10 cellular contexts compared by ENCODE assay signal in genomic region chr10:79267449-79267848, GRCh38.
A peak's percentile ranks its signal among the peaks of the same experiment; 100 is the strongest.
DNase-seq lines count a peak whose midpoint lies in the region; TF ChIP-seq lines count a peak whose summit lies in the region.
"Had no signal": no experiment of that assay in that cellular context is flagged by ENCODE, and none has a peak within 500 bp of the region (broad histone marks: within the 10 kb centered on the region; RNA-seq: fewer than 3 reads in every experiment).

No MANE protein-coding gene starts in this region.

- no peaks in the 10 kb centered on the region for H3F3A ChIP-seq in neural progenitor cell (ENCODE audit: low read depth)

- POLR2A ChIA-PET in CD8-positive, alpha-beta memory T cell (lab: Charles Lee) = no interaction called here

- no peaks in the 10 kb centered on the region for H3K27me3 Mint-ChIP-seq in CD8-positive, alpha-beta memory T cell
- H3K27me3 Mint-ChIP-seq in neural progenitor cell (ENCODE audit: insufficient read depth, low read depth) = peaks cover 7% of the 10 kb centered on the region

- H3K4me3 ChIP-seq in CD8-positive, alpha-beta memory T cell (ENCODE audit: low read length) = no peak overlapping the region
- H3K4me3 ChIP-seq in Karpas-422 (ENCODE audit: low read length) = peak overlapping the region; percentile 47; the same call in 1 of the 2 replicates
- H3K4me3 ChIP-seq in rectal smooth muscle tissue (ENCODE audit: low read length) = no peak overlapping the region
- H3K4me3 ChIP-seq in neural progenitor cell = no peak overlapping the region

- no peaks in the 10 kb centered on the region for H3K36me3 ChIP-seq in CD8-positive, alpha-beta memory T cell (ENCODE audit: insufficient read depth, low read length)
- H3K36me3 ChIP-seq in Karpas-422 (ENCODE audit: insufficient read depth, low read length) = no peaks in the 10 kb centered on the region
- H3K36me3 ChIP-seq in rectal smooth muscle tissue (ENCODE audit: control insufficient read depth, insufficient read depth, low read length) = no peaks in the 10 kb centered on the region
- H3K36me3 ChIP-seq in neural progenitor cell = no peaks in the 10 kb centered on the region

- peaks cover 38 to 68% (median 44%) of the 10 kb centered on the region in 3 donors for H3K4me1 Mint-ChIP-seq in CD8-positive, alpha-beta memory T cell
- H3K4me1 Mint-ChIP-seq in neural progenitor cell = peaks cover 63% of the 10 kb centered on the region

- peak overlapping the region; percentile 63 for H3K4me2 ChIP-seq in Karpas-422 (ENCODE audit: low read depth, low read length, poor library complexity, severe bottlenecking)
- no peak overlapping the region for H3K4me2 ChIP-seq in neural progenitor cell

- peak overlapping the region; percentile 71 for H3K9ac ChIP-seq in Karpas-422 (ENCODE audit: low read length)
- H3K9ac ChIP-seq in rectal smooth muscle tissue (ENCODE audit: low read length) = no peak overlapping the region
- no peak overlapping the region for H3K9ac ChIP-seq in neural progenitor cell

- peaks cover 100% of the 10 kb centered on the region for H3K79me2 ChIP-seq in Karpas-422 (ENCODE audit: low read length)
- no peaks in the 10 kb centered on the region for H3K79me2 ChIP-seq in neural progenitor cell (ENCODE audit: low read depth)

- H3K9me2 ChIP-seq in Karpas-422 (replicated peaks; ENCODE audit: insufficient read depth, low read length) = no peaks in the 10 kb centered on the region

- peak overlapping the region in 1 of 7 donors; percentile 3 for H3K4me3 Mint-ChIP-seq in CD8-positive, alpha-beta memory T cell
- no peak overlapping the region for H3K4me3 Mint-ChIP-seq in neural progenitor cell

- no peak for DNase-seq in CD8-positive, alpha-beta memory T cell
- DNase-seq in Karpas-422 (peak; percentile 71), epithelial cell of prostate (ENCODE audit: low read depth, low spot score) (no peak), NCI-H1436 (lab: John Stamatoyannopoulos, UW) (no peak), neural progenitor cell (ENCODE audit: low spot score) (no peak), OCI-M1 (lab: John Stamatoyannopoulos, UW) (no peak), activated gamma-delta T cell treated with Interleukin-2 at 50 U/mL for 16 hours (no peak)
- DNase-seq: activated naive CD4-positive, alpha-beta T cell had no signal

- H3K27me3 ChIP-seq in CD8-positive, alpha-beta memory T cell (ENCODE audit: insufficient read depth, low read length, poor library complexity, severe bottlenecking) = no peaks in the 10 kb centered on the region
- H3K27me3 ChIP-seq in Karpas-422 (ENCODE audit: low read length) (no peaks in the 10 kb centered on the region), rectal smooth muscle tissue (ENCODE audit: control insufficient read depth, insufficient read depth, low read length) (no peaks in the 10 kb centered on the region), neural progenitor cell (no peaks in the 10 kb centered on the region)

- H3K36me3 Mint-ChIP-seq in CD8-positive, alpha-beta memory T cell = peaks cover 0 to 4% (median 2%) of the 10 kb centered on the region in 3 donors
- peaks cover 13% of the 10 kb centered on the region for H3K36me3 Mint-ChIP-seq in neural progenitor cell

- H3K27ac Mint-ChIP-seq in CD8-positive, alpha-beta memory T cell = peak overlapping the region in 5 of 8 donors; percentile 83 to 96 (median 86)
- H3K27ac Mint-ChIP-seq in neural progenitor cell = no peak overlapping the region

- no peaks in the 10 kb centered on the region for H3K9me3 ChIP-seq in CD8-positive, alpha-beta memory T cell (ENCODE audit: low read length)
- H3K9me3 ChIP-seq in Karpas-422 (ENCODE audit: low read length) = no peaks in the 10 kb centered on the region
- H3K9me3 ChIP-seq in neural progenitor cell (ENCODE audit: low read depth) = no peaks in the 10 kb centered on the region

- no peak overlapping the region for H3K27ac ChIP-seq in CD8-positive, alpha-beta memory T cell (ENCODE audit: low read depth, low read length)
- H3K27ac ChIP-seq in Karpas-422 (ENCODE audit: low read length) (peak overlapping the region; percentile 96), epithelial cell of prostate (peak overlapping the region; percentile 79), rectal smooth muscle tissue (ENCODE audit: low read depth, low read length) (peak overlapping the region; percentile 65), neural progenitor cell (no peak overlapping the region)

- CTCF ChIA-PET in CD8-positive, alpha-beta memory T cell (lab: Charles Lee) = interaction anchor here (1.3 kb wide), 1 partner anchor 8 kb away, joined by 3 read pairs; no protein-coding TSS in a partner anchor

- peaks cover 24% of the 10 kb centered on the region for H3K4me1 ChIP-seq in CD8-positive, alpha-beta memory T cell (ENCODE audit: insufficient read depth, low read length)
- peaks cover 99% of the 10 kb centered on the region for H3K4me1 ChIP-seq in Karpas-422 (ENCODE audit: low read length)
- peaks cover 41% of the 10 kb centered on the region for H3K4me1 ChIP-seq in rectal smooth muscle tissue (ENCODE audit: control insufficient read depth, insufficient read depth, low read length)
- H3K4me1 ChIP-seq in neural progenitor cell = no peaks in the 10 kb centered on the region

- H3K9me3 Mint-ChIP-seq in CD8-positive, alpha-beta memory T cell = no peaks in the 10 kb centered on the region
- no peaks in the 10 kb centered on the region for H3K9me3 Mint-ChIP-seq in neural progenitor cell
- H3K9me3 Mint-ChIP-seq: neural crest cell had no signal

- TF ChIP-seq CTCF in neural progenitor cell (IDR thresholded peaks at IDR 0.05) = no peak

- H2AFZ ChIP-seq in Karpas-422 (ENCODE audit: low read length) = no peak overlapping the region
- H2AFZ ChIP-seq in neural progenitor cell (replicated peaks) = no peak overlapping the region

- H4K20me1 ChIP-seq in Karpas-422 (ENCODE audit: insufficient read depth, low read depth, low read length) (peaks cover 26% of the 10 kb centered on the region), neural progenitor cell (ENCODE audit: low read depth) (peaks cover 79% of the 10 kb centered on the region)

Comparison
In these comparisons a context has a peak if more than half of its experiments do, and no peak if none do; other contexts are left out.
1. H3K27ac ChIP-seq: peak in Karpas-422 (single experiment), epithelial cell of prostate (single experiment) and rectal smooth muscle tissue (single experiment); none in CD8-positive, alpha-beta memory T cell (single experiment) and neural progenitor cell (single experiment).